Comparison of ENCODE assay signal across 32 cellular contexts in genomic region chr19:32220951-32221350, GRCh38.
"Had no signal": no experiment of that assay in that cellular context is flagged by ENCODE, and none has a peak within 500 bp of the region (broad histone marks: within the 10 kb centered on the region; RNA-seq: fewer than 3 reads in every experiment).

No MANE protein-coding gene starts in this region.

- H3K36me3 Mint-ChIP-seq: activated naive CD4-positive, alpha-beta T cell treated with anti-CD3 and anti-CD28 coated beads, Interleukin-2, amount 50 U/mL, for 24 hours had no signal

- H3K9me3 ChIP-seq: adrenal gland, body of pancreas, breast epithelium, SJCRH30 had no signal

- ATAC-seq: activated CD8-positive, alpha-beta T cell treated with anti-CD3 and anti-CD28 coated beads, Interleukin-2, amount 10 ng/mL, durations not matched to agents 7 days and 5 days; body of pancreas; Panc1 had no signal

- H3K27ac Mint-ChIP-seq: activated CD8-positive, alpha-beta T cell treated with anti-CD3 and anti-CD28 coated beads, Interleukin-2, amount 10 ng/mL, durations not matched to agents 7 days and 5 days; activated naive CD4-positive, alpha-beta T cell treated with anti-CD3 and anti-CD28 coated beads, Interleukin-2, amount 50 U/mL, for 24 hours had no signal

- H3K27ac ChIP-seq: adrenal gland, body of pancreas, breast epithelium, KMS-11, SJCRH30, SK-N-MC, WERI-Rb-1 had no signal

- H3K36me3 ChIP-seq: adrenal gland, breast epithelium, SJCRH30, WERI-Rb-1 had no signal

- H3K4me3 ChIP-seq: adrenal gland, body of pancreas, breast epithelium, SJCRH30, SK-N-MC had no signal

- H3K27me3 ChIP-seq: body of pancreas, SJCRH30 had no signal

- H3K4me1 ChIP-seq: adrenal gland, breast epithelium had no signal

- DNase-seq: activated CD4-positive, alpha-beta T cell treated with anti-CD3 and anti-CD28 coated beads for 1 hour; activated CD4-positive, alpha-beta T cell treated with anti-CD3 and anti-CD28 coated beads for 48 hours; activated CD4-positive, alpha-beta T cell treated with anti-CD3 and anti-CD28 coated beads, Interleukin-2, amount 50 U/mL, for 48 hours; activated CD4-positive, CD25-positive, alpha-beta regulatory T cell; activated CD8-positive, alpha-beta memory T cell treated with anti-CD3 and anti-CD28 coated beads, Interleukin-2, amount 50 U/mL, for 4 hours; activated CD8-positive, alpha-beta T cell treated with anti-CD3 and anti-CD28 coated beads, Interleukin-2, amount 10 ng/mL, durations not matched to agents 7 days and 5 days; activated gamma-delta T cell; activated naive CD4-positive, alpha-beta T cell treated with Interleukin-2 at 50 U/mL for 16 hours; activated T-cell treated with anti-CD3 and anti-CD28 coated beads, Interleukin-2, amount 50 U/mL, for 48 hours; adrenal gland; body of pancreas; caudate nucleus; MM.1S; NCI-H1092 treated with DMSO at 0.1 percent for 48 hours; NCI-H1417; NCI-H146; NCI-H187; NCI-H2029 treated with DMSO at 0.1 percent for 48 hours; NCI-H2107; NCI-H2171; NCI-H510A; NCI-H526; NCI-H774; SHP77; SJCRH30; T1000; WERI-Rb-1 had no signal

- H3K9me3 Mint-ChIP-seq: activated naive CD4-positive, alpha-beta T cell treated with anti-CD3 and anti-CD28 coated beads, Interleukin-2, amount 50 U/mL, for 24 hours had no signal
